Comparison of ENCODE assay signal across 20 cellular contexts in genomic region chr3:36488077-36488789, GRCh38.
DNase-seq lines count a peak whose midpoint lies in the region; ATAC-seq and TF ChIP-seq lines count a peak whose summit lies in the region.
"Had no signal": no experiment of that assay in that cellular context is flagged by ENCODE, and none has a peak within 500 bp of the region (broad histone marks: within the 10 kb centered on the region; RNA-seq: fewer than 3 reads in every experiment).

No MANE protein-coding gene starts in this region.

- ATAC-seq in RWPE2 (ENCODE audit: low read depth) (peak; percentile 60), HG03469 (IDR thresholded peaks at IDR 0.05; ENCODE audit: unreplicated experiment) (no peak)
- ATAC-seq: activated T-helper 17 cell treated with anti-CD3 and anti-CD28 coated beads, Interleukin-2, amount 50 U/mL, for 72 hours; CD8-positive, alpha-beta T cell; gastroesophageal sphincter; HCT116; Panc1; stimulated activated naive CD8-positive, alpha-beta T cell treated with anti-CD3 and anti-CD28 coated beads, Interleukin-15, amount 100 ng/mL, for 72 hours had no signal

- H2AFZ ChIP-seq in GM23248 = no peak overlapping the region

- H3K27ac ChIP-seq in GM23248 (no peak overlapping the region), RWPE2 (ENCODE audit: poor library complexity, severe bottlenecking) (no peak overlapping the region)
- H3K27ac ChIP-seq: breast epithelium, gastroesophageal sphincter, sigmoid colon had no signal

- no peaks in the 10 kb centered on the region for H3K9me2 ChIP-seq in GM23248 (ENCODE audit: insufficient read depth)
- H3K9me2 ChIP-seq: SK-N-SH had no signal

- H3K27me3 ChIP-seq in GM23248 (replicated peaks; ENCODE audit: insufficient read depth) = no peaks in the 10 kb centered on the region
- H3K27me3 ChIP-seq in RWPE2 (ENCODE audit: insufficient read depth, poor library complexity, severe bottlenecking) = no peaks in the 10 kb centered on the region
- H3K27me3 ChIP-seq: breast epithelium, gastroesophageal sphincter, sigmoid colon had no signal

- H4K20me1 ChIP-seq in GM23248 (ENCODE audit: insufficient read depth) = no peaks in the 10 kb centered on the region

- H3F3A ChIP-seq in GM23248 (ENCODE audit: insufficient read depth) = no peaks in the 10 kb centered on the region

- no peaks in the 10 kb centered on the region for H3K79me2 ChIP-seq in GM23248 (ENCODE audit: insufficient read depth)

- H3K4me3 ChIP-seq in GM23248 (no peak overlapping the region), RWPE2 (ENCODE audit: severe bottlenecking) (no peak overlapping the region)
- H3K4me3 ChIP-seq: breast epithelium, gastroesophageal sphincter, sigmoid colon had no signal

- no peaks in the 10 kb centered on the region for H3K9me3 ChIP-seq in GM23248 (ENCODE audit: low read depth)
- H3K9me3 ChIP-seq in RWPE2 (ENCODE audit: severe bottlenecking) = no peaks in the 10 kb centered on the region
- H3K9me3 ChIP-seq: breast epithelium, gastroesophageal sphincter, sigmoid colon, SK-N-SH had no signal

- DNase-seq in Caki2 (ENCODE audit: low read depth) = peak; percentile 43
- DNase-seq in GM23248 = peak; percentile 36
- DNase-seq in RWPE2 (ENCODE audit: low spot score) = no peak
- peak; percentile 73 for DNase-seq in kidney glomerular epithelial cell (lab: John Stamatoyannopoulos, UW)
- no peak for DNase-seq in foreskin melanocyte
- DNase-seq in iPS-NIHi11 (ENCODE audit: low spot score) = no peak
- DNase-seq in NOMO-1 treated with DMSO at 0.1 percent for 48 hours (lab: John Stamatoyannopoulos, UW; ENCODE audit: unreplicated experiment) = no peak
- DNase-seq: activated CD4-positive, alpha-beta T cell treated with anti-CD3 and anti-CD28 coated beads for 1 hour; activated naive CD8-positive, alpha-beta T cell treated with anti-CD3 and anti-CD28 coated beads, Interleukin-2, amount 10 ng/mL, durations not matched to agents 7 days and 5 days; CD8-positive, alpha-beta T cell; sigmoid colon; SK-N-SH; stimulated activated naive CD8-positive, alpha-beta T cell treated with anti-CD3 and anti-CD28 coated beads, Interleukin-15, amount 100 ng/mL, for 72 hours; T1000 had no signal

- TF ChIP-seq CTCF in RWPE2 (IDR thresholded peaks at IDR 0.05; ENCODE audit: poor library complexity, severe bottlenecking) = no peak

- 73 to 75% methylated on average over 6 of the region's 6 CpGs for WGBS in GM23248 (ENCODE audit: low coverage in 1 of 2, low lambda C conversion rate in 2 of 2, missing lambda C conversion rate in 2 of 2), 2 experiments

- no peak overlapping the region for H3K4me2 ChIP-seq in GM23248 (ENCODE audit: unreplicated experiment)
- H3K4me2 ChIP-seq: SK-N-SH had no signal

- H3K4me1 ChIP-seq in GM23248 (ENCODE audit: insufficient read depth) (peaks cover 5% of the 10 kb centered on the region; the same call in 1 of the 2 replicates), RWPE2 (ENCODE audit: insufficient read depth, poor library complexity, severe bottlenecking) (no peaks in the 10 kb centered on the region)
- H3K4me1 ChIP-seq: breast epithelium, gastroesophageal sphincter had no signal

- H3K36me3 ChIP-seq in GM23248 (ENCODE audit: low read depth) (no peaks in the 10 kb centered on the region), RWPE2 (ENCODE audit: low read depth) (no peaks in the 10 kb centered on the region)
- H3K36me3 ChIP-seq: breast epithelium, gastroesophageal sphincter, sigmoid colon had no signal

- no peak overlapping the region for H3K9ac ChIP-seq in GM23248
- H3K9ac ChIP-seq: SK-N-SH had no signal

- in situ Hi-C loops in Caki2 (cut with HindIII; ENCODE audit: low pct_unique_long_range_greater_than_20kb, low sequenced_read_pairs) (no loop called here), GM23248 (cut with MboI) (no loop called here)

Comparison
In these comparisons a context has a peak if more than half of its experiments do, and no peak if none do; other contexts are left out.
1. DNase-seq: peak in Caki2 (single experiment), GM23248 (single experiment) and kidney glomerular epithelial cell (single experiment); none in RWPE2 (single experiment), foreskin melanocyte (single experiment), iPS-NIHi11 (single experiment) and NOMO-1 treated with DMSO at 0.1 percent for 48 hours (single experiment).